1 cellular context compared by ENCODE assay signal in the genomic region with DNA sequence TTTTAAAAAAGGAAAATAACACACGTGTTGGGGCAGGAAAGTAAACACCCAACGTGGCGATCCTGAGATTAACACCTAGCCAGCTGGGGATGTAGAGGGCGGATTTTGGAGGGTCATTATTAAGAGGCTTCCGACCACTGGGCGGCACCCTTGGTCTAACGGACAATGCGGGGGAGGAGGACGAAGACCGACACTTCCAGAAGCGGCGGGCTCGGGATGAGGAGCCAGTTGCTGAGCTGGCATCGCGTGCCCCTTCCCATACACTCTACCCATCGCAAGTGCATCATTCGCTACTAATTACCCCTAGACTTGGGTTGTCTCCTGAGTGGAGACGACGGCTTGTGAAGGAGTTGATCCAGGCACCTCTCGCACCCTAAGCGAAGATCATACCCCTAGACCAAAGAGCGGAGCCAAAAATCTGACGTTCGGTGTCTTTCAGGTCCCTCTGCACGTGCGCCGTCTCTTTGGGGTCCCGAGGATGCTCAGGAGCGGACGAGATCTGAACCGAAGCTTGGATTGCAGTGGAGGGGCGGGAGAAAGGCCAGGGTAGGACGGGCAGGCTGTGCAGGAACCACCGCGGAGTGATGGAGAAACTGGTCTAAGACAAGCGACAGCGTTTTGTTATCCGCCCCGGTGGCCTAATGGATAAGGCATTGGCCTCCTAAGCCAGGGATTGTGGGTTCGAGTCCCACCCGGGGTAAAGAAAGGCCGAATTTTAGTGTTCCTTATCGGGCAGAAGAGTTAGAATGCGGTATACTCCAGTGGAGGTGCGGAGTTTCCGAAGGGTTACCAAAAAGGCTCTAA.
TF ChIP-seq lines count a peak whose summit lies in the region.

No MANE protein-coding gene starts in this region.

TF ChIP-seq in HepG2, 621 proteins besides CTCF, POLR2A, EP300 and RAD21 (continued from another document and continues in another):
- TF ChIP-seq SRSF9 (IDR thresholded peaks at IDR 0.05; ENCODE audit: borderline replicate concordance, insufficient read depth, low read depth, low read length, poor library complexity, severe bottlenecking) (no peak), ZNF720 (CRISPR knock-in tag; IDR thresholded peaks at IDR 0.05) (0 out of 2 replicates have a peak, but pooled peaks have one; percentile 53), TEAD3 (CRISPR knock-in tag; optimal IDR thresholded peaks at IDR 0.05; ENCODE audit: borderline replicate concordance) (peak; percentile 69), CEBPB (IDR thresholded peaks at IDR 0.05; ENCODE audit: borderline replicate concordance, low read depth, low read length) (no peak), ZKSCAN8 (CRISPR knock-in tag; IDR thresholded peaks at IDR 0.05; ENCODE audit: borderline replicate concordance) (peak; percentile 85; the same call in 1 of the 2 replicates), NRL (CRISPR knock-in tag; IDR thresholded peaks at IDR 0.05; ENCODE audit: borderline replicate concordance) (peak; percentile 63; the same call in 1 of the 2 replicates), ATM (IDR thresholded peaks at IDR 0.05; ENCODE audit: borderline replicate concordance) (no peak), ZNF160 (CRISPR knock-in tag; IDR thresholded peaks at IDR 0.05) (no peak), SOX5 (CRISPR knock-in tag; IDR thresholded peaks at IDR 0.05; ENCODE audit: borderline replicate concordance) (peak; percentile 52; the same call in 1 of the 2 replicates), ZNF225 (CRISPR knock-in tag; IDR thresholded peaks at IDR 0.05) (no peak), JARID2 (CRISPR knock-in tag; IDR thresholded peaks at IDR 0.05; ENCODE audit: insufficient replicate concordance) (no peak), RFXANK (CRISPR knock-in tag; IDR thresholded peaks at IDR 0.05) (no peak), MTF2 (CRISPR knock-in tag; IDR thresholded peaks at IDR 0.05; ENCODE audit: borderline replicate concordance) (peak; percentile 95; the same call in 1 of the 2 replicates), ZNF337 (CRISPR knock-in tag; IDR thresholded peaks at IDR 0.05; ENCODE audit: borderline replicate concordance, low read depth) (no peak), DNMT1 (CRISPR knock-in tag; IDR thresholded peaks at IDR 0.05) (no peak), ZNF709 (CRISPR knock-in tag; IDR thresholded peaks at IDR 0.05) (peak; percentile 45; the same call in 1 of the 2 replicates), ZNF496 (CRISPR knock-in tag; IDR thresholded peaks at IDR 0.05; ENCODE audit: insufficient replicate concordance) (no peak), ZNF484 (CRISPR knock-in tag; IDR thresholded peaks at IDR 0.05; ENCODE audit: borderline replicate concordance, low read depth) (no peak), ZNF556 (CRISPR knock-in tag; IDR thresholded peaks at IDR 0.05; ENCODE audit: borderline replicate concordance) (peak; percentile 81; the same call in 1 of the 2 replicates), ZNF232 (CRISPR knock-in tag; IDR thresholded peaks at IDR 0.05; ENCODE audit: borderline replicate concordance) (no peak), ZNF33B (CRISPR knock-in tag; IDR thresholded peaks at IDR 0.05) (no peak), WIZ (CRISPR knock-in tag; IDR thresholded peaks at IDR 0.05) (peak; percentile 71; the same call in 1 of the 2 replicates), ZBTB7A (CRISPR knock-in tag; IDR thresholded peaks at IDR 0.05) (0 out of 2 replicates have a peak, but pooled peaks have one; percentile 48), KLF13 (CRISPR knock-in tag; IDR thresholded peaks at IDR 0.05) (no peak), NFIB (CRISPR knock-in tag; IDR thresholded peaks at IDR 0.05; ENCODE audit: borderline replicate concordance) (no peak), ZNF350 (CRISPR knock-in tag; IDR thresholded peaks at IDR 0.05; ENCODE audit: borderline replicate concordance, low read depth) (peak; percentile 92), ZNF772 (CRISPR knock-in tag; IDR thresholded peaks at IDR 0.05) (no peak; the same call in 1 of the 2 replicates), SNRNP70 (IDR thresholded peaks at IDR 0.05; ENCODE audit: low read depth, low read length) (no peak), SAP130 (CRISPR knock-in tag; IDR thresholded peaks at IDR 0.05; ENCODE audit: low read depth) (peak; percentile 71), MEF2D (CRISPR knock-in tag; IDR thresholded peaks at IDR 0.05) (peak; percentile 77; the same call in 1 of the 2 replicates), ZBTB42 (CRISPR knock-in tag; IDR thresholded peaks at IDR 0.05) (no peak), ZNF138 (CRISPR knock-in tag; IDR thresholded peaks at IDR 0.05; ENCODE audit: low read depth) (0 out of 2 replicates have a peak, but pooled peaks have one; percentile 48), ZFP36L2 (CRISPR knock-in tag; IDR thresholded peaks at IDR 0.05) (no peak), ZFP62 (CRISPR knock-in tag; IDR thresholded peaks at IDR 0.05) (0 out of 2 replicates have a peak, but pooled peaks have one; percentile 39), NPAS2 (CRISPR knock-in tag; IDR thresholded peaks at IDR 0.05; ENCODE audit: borderline replicate concordance) (no peak), ZNF577 (CRISPR knock-in tag; IDR thresholded peaks at IDR 0.05; ENCODE audit: borderline replicate concordance, low read depth) (no peak)
- TF ChIP-seq, protein P1, sequence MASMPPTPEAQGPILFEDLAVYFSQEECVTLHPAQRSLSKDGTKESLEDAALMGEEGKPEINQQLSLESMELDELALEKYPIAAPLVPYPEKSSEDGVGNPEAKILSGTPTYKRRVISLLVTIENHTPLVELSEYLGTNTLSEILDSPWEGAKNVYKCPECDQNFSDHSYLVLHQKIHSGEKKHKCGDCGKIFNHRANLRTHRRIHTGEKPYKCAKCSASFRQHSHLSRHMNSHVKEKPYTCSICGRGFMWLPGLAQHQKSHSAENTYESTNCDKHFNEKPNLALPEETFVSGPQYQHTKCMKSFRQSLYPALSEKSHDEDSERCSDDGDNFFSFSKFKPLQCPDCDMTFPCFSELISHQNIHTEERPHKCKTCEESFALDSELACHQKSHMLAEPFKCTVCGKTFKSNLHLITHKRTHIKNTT (CRISPR knock-in tag; IDR thresholded peaks at IDR 0.05) = no peak
- TF ChIP-seq, protein P2, sequence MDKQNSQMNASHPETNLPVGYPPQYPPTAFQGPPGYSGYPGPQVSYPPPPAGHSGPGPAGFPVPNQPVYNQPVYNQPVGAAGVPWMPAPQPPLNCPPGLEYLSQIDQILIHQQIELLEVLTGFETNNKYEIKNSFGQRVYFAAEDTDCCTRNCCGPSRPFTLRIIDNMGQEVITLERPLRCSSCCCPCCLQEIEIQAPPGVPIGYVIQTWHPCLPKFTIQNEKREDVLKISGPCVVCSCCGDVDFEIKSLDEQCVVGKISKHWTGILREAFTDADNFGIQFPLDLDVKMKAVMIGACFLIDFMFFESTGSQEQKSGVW (CRISPR knock-in tag; IDR thresholded peaks at IDR 0.05; ENCODE audit: borderline replicate concordance) = no peak
- TF ChIP-seq, protein P3, sequence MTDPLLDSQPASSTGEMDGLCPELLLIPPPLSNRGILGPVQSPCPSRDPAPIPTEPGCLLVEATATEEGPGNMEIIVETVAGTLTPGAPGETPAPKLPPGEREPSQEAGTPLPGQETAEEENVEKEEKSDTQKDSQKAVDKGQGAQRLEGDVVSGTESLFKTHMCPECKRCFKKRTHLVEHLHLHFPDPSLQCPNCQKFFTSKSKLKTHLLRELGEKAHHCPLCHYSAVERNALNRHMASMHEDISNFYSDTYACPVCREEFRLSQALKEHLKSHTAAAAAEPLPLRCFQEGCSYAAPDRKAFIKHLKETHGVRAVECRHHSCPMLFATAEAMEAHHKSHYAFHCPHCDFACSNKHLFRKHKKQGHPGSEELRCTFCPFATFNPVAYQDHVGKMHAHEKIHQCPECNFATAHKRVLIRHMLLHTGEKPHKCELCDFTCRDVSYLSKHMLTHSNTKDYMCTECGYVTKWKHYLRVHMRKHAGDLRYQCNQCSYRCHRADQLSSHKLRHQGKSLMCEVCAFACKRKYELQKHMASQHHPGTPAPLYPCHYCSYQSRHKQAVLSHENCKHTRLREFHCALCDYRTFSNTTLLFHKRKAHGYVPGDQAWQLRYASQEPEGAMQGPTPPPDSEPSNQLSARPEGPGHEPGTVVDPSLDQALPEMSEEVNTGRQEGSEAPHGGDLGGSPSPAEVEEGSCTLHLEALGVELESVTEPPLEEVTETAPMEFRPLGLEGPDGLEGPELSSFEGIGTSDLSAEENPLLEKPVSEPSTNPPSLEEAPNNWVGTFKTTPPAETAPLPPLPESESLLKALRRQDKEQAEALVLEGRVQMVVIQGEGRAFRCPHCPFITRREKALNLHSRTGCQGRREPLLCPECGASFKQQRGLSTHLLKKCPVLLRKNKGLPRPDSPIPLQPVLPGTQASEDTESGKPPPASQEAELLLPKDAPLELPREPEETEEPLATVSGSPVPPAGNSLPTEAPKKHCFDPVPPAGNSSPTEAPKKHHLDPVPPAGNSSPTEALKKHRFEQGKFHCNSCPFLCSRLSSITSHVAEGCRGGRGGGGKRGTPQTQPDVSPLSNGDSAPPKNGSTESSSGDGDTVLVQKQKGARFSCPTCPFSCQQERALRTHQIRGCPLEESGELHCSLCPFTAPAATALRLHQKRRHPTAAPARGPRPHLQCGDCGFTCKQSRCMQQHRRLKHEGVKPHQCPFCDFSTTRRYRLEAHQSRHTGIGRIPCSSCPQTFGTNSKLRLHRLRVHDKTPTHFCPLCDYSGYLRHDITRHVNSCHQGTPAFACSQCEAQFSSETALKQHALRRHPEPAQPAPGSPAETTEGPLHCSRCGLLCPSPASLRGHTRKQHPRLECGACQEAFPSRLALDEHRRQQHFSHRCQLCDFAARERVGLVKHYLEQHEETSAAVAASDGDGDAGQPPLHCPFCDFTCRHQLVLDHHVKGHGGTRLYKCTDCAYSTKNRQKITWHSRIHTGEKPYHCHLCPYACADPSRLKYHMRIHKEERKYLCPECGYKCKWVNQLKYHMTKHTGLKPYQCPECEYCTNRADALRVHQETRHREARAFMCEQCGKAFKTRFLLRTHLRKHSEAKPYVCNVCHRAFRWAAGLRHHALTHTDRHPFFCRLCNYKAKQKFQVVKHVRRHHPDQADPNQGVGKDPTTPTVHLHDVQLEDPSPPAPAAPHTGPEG (CRISPR knock-in tag; IDR thresholded peaks at IDR 0.05) = 0 out of 2 replicates have a peak, but pooled peaks have one; percentile 40
- TF ChIP-seq, protein P4, sequence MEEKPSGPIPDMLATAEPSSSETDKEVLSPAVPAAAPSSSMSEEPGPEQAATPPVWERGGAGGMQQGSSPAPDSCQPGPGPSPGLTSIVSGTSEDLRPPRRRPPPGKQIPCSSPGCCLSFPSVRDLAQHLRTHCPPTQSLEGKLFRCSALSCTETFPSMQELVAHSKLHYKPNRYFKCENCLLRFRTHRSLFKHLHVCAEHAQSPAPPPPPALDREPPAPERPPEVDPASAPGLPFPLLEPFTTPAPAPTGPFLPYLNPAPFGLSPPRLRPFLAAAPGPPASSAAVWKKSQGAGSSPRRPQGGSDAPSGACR (CRISPR knock-in tag; IDR thresholded peaks at IDR 0.05) = peak; percentile 42; the same call in 1 of the 2 replicates
- TF ChIP-seq, protein P5, sequence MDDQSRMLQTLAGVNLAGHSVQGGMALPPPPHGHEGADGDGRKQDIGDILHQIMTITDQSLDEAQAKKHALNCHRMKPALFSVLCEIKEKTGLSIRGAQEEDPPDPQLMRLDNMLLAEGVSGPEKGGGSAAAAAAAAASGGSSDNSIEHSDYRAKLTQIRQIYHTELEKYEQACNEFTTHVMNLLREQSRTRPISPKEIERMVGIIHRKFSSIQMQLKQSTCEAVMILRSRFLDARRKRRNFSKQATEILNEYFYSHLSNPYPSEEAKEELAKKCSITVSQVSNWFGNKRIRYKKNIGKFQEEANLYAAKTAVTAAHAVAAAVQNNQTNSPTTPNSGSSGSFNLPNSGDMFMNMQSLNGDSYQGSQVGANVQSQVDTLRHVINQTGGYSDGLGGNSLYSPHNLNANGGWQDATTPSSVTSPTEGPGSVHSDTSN (CRISPR knock-in tag; IDR thresholded peaks at IDR 0.05; ENCODE audit: borderline replicate concordance) = no peak
- TF ChIP-seq, protein P6, sequence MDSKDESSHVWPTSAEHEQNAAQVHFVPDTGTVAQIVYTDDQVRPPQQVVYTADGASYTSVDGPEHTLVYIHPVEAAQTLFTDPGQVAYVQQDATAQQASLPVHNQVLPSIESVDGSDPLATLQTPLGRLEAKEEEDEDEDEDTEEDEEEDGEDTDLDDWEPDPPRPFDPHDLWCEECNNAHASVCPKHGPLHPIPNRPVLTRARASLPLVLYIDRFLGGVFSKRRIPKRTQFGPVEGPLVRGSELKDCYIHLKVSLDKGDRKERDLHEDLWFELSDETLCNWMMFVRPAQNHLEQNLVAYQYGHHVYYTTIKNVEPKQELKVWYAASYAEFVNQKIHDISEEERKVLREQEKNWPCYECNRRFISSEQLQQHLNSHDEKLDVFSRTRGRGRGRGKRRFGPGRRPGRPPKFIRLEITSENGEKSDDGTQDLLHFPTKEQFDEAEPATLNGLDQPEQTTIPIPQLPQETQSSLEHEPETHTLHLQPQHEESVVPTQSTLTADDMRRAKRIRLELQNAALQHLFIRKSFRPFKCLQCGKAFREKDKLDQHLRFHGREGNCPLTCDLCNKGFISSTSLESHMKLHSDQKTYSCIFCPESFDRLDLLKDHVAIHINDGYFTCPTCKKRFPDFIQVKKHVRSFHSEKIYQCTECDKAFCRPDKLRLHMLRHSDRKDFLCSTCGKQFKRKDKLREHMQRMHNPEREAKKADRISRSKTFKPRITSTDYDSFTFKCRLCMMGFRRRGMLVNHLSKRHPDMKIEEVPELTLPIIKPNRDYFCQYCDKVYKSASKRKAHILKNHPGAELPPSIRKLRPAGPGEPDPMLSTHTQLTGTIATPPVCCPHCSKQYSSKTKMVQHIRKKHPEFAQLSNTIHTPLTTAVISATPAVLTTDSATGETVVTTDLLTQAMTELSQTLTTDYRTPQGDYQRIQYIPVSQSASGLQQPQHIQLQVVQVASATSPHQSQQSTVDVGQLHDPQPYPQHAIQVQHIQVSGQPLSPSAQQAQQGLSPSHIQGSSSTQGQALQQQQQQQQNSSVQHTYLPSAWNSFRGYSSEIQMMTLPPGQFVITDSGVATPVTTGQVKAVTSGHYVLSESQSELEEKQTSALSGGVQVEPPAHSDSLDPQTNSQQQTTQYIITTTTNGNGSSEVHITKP (CRISPR knock-in tag; IDR thresholded peaks at IDR 0.05; ENCODE audit: low read depth) = peak; percentile 47; the same call in 1 of the 2 replicates
- TF ChIP-seq, protein P7, sequence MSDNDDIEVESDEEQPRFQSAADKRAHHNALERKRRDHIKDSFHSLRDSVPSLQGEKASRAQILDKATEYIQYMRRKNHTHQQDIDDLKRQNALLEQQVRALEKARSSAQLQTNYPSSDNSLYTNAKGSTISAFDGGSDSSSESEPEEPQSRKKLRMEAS (IDR thresholded peaks at IDR 0.05) = peak; percentile 31
- TF ChIP-seq, protein P8, sequence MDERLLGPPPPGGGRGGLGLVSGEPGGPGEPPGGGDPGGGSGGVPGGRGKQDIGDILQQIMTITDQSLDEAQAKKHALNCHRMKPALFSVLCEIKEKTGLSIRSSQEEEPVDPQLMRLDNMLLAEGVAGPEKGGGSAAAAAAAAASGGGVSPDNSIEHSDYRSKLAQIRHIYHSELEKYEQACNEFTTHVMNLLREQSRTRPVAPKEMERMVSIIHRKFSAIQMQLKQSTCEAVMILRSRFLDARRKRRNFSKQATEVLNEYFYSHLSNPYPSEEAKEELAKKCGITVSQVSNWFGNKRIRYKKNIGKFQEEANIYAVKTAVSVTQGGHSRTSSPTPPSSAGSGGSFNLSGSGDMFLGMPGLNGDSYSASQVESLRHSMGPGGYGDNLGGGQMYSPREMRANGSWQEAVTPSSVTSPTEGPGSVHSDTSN (CRISPR knock-in tag; IDR thresholded peaks at IDR 0.05) = no peak
- TF ChIP-seq, protein P9, sequence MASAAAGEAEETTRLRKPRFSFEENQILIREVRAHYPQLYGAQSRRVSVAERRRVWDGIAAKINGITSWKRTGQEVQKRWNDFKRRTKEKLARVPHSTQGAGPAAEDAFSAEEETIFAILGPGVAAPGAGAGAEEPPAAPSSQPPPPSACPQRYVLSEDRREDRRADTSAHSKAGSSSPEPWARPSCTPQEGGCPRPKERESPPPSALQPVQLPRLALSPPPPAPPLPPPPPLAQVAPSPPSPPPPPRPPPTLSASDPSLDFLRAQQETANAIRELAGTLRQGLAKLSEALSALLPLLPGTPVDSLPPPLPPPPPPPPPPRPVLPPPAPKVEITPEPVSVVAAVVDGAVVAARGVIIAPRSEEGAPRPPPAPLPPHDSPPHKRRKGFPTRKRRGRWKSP (CRISPR knock-in tag; IDR thresholded peaks at IDR 0.05) = peak; percentile 61; the same call in 1 of the 2 replicates
